1 cellular context compared by ENCODE assay signal in genomic region chr15:56732881-56733130, GRCh38.
TF ChIP-seq lines count a peak whose summit lies in the region.

No MANE protein-coding gene starts in this region.

TF ChIP-seq in K562, 482 proteins besides CTCF, POLR2A, EP300 and RAD21 (continued from another document):
- TF ChIP-seq, protein P1, sequence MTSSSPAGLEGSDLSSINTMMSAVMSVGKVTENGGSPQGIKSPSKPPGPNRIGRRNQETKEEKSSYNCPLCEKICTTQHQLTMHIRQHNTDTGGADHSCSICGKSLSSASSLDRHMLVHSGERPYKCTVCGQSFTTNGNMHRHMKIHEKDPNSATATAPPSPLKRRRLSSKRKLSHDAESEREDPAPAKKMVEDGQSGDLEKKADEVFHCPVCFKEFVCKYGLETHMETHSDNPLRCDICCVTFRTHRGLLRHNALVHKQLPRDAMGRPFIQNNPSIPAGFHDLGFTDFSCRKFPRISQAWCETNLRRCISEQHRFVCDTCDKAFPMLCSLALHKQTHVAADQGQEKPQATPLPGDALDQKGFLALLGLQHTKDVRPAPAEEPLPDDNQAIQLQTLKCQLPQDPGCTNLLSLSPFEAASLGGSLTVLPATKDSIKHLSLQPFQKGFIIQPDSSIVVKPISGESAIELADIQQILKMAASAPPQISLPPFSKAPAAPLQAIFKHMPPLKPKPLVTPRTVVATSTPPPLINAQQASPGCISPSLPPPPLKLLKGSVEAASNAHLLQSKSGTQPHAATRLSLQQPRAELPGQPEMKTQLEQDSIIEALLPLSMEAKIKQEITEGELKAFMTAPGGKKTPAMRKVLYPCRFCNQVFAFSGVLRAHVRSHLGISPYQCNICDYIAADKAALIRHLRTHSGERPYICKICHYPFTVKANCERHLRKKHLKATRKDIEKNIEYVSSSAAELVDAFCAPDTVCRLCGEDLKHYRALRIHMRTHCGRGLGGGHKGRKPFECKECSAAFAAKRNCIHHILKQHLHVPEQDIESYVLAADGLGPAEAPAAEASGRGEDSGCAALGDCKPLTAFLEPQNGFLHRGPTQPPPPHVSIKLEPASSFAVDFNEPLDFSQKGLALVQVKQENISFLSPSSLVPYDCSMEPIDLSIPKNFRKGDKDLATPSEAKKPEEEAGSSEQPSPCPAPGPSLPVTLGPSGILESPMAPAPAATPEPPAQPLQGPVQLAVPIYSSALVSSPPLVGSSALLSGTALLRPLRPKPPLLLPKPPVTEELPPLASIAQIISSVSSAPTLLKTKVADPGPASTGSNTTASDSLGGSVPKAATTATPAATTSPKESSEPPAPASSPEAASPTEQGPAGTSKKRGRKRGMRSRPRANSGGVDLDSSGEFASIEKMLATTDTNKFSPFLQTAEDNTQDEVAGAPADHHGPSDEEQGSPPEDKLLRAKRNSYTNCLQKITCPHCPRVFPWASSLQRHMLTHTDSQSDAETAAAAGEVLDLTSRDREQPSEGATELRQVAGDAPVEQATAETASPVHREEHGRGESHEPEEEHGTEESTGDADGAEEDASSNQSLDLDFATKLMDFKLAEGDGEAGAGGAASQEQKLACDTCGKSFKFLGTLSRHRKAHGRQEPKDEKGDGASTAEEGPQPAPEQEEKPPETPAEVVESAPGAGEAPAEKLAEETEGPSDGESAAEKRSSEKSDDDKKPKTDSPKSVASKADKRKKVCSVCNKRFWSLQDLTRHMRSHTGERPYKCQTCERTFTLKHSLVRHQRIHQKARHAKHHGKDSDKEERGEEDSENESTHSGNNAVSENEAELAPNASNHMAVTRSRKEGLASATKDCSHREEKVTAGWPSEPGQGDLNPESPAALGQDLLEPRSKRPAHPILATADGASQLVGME (CRISPR knock-in tag; IDR thresholded peaks at IDR 0.05): no peak
- no peak for TF ChIP-seq POLR2B (IDR thresholded peaks at IDR 0.05; ENCODE audit: low read depth, partially characterized antibody)
- peak; percentile 47; the same call in 1 of the 2 replicates for TF ChIP-seq ZBTB2 (IDR thresholded peaks at IDR 0.05)
- TF ChIP-seq, protein P2, sequence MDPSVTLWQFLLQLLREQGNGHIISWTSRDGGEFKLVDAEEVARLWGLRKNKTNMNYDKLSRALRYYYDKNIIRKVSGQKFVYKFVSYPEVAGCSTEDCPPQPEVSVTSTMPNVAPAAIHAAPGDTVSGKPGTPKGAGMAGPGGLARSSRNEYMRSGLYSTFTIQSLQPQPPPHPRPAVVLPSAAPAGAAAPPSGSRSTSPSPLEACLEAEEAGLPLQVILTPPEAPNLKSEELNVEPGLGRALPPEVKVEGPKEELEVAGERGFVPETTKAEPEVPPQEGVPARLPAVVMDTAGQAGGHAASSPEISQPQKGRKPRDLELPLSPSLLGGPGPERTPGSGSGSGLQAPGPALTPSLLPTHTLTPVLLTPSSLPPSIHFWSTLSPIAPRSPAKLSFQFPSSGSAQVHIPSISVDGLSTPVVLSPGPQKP (CRISPR knock-in tag; IDR thresholded peaks at IDR 0.05): no peak
- TF ChIP-seq, protein P3, sequence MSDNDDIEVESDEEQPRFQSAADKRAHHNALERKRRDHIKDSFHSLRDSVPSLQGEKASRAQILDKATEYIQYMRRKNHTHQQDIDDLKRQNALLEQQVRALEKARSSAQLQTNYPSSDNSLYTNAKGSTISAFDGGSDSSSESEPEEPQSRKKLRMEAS (CRISPR knock-in tag; IDR thresholded peaks at IDR 0.05): no peak
- 0 out of 2 replicates have a peak, but pooled peaks have one; percentile 26 for TF ChIP-seq E2F1 (CRISPR knock-in tag; IDR thresholded peaks at IDR 0.05)
- TF ChIP-seq MAFK (IDR thresholded peaks at IDR 0.05; ENCODE audit: low read length): peak; percentile 17; the same call in 1 of the 2 replicates
- no peak for TF ChIP-seq ZNF384 (IDR thresholded peaks at IDR 0.05; ENCODE audit: low read depth, low read length)
- TF ChIP-seq NR4A1 (CRISPR knock-in tag; IDR thresholded peaks at IDR 0.05): 0 out of 2 replicates have a peak, but pooled peaks have one; percentile 29
- TF ChIP-seq NR4A1 (tag; IDR thresholded peaks at IDR 0.05): no peak
- TF ChIP-seq ERF (CRISPR knock-in tag; IDR thresholded peaks at IDR 0.05): no peak
- TF ChIP-seq HES1 (IDR thresholded peaks at IDR 0.05; ENCODE audit: low read depth): 0 out of 2 replicates have a peak, but pooled peaks have one; percentile 17
- TF ChIP-seq, protein P4, sequence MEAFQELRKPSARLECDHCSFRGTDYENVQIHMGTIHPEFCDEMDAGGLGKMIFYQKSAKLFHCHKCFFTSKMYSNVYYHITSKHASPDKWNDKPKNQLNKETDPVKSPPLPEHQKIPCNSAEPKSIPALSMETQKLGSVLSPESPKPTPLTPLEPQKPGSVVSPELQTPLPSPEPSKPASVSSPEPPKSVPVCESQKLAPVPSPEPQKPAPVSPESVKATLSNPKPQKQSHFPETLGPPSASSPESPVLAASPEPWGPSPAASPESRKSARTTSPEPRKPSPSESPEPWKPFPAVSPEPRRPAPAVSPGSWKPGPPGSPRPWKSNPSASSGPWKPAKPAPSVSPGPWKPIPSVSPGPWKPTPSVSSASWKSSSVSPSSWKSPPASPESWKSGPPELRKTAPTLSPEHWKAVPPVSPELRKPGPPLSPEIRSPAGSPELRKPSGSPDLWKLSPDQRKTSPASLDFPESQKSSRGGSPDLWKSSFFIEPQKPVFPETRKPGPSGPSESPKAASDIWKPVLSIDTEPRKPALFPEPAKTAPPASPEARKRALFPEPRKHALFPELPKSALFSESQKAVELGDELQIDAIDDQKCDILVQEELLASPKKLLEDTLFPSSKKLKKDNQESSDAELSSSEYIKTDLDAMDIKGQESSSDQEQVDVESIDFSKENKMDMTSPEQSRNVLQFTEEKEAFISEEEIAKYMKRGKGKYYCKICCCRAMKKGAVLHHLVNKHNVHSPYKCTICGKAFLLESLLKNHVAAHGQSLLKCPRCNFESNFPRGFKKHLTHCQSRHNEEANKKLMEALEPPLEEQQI (IDR thresholded peaks at IDR 0.05): no peak
- 0 out of 2 replicates have a peak, but pooled peaks have one; percentile 20 for TF ChIP-seq ARID3B (CRISPR knock-in tag; IDR thresholded peaks at IDR 0.05; ENCODE audit: borderline replicate concordance)
- TF ChIP-seq TEAD2 (tag; IDR thresholded peaks at IDR 0.05): no peak
- no peak for TF ChIP-seq NCOA6 (IDR thresholded peaks at IDR 0.05)
- peak in 1 of 2 experiments; percentile 16; a peak in 1 of 4 replicates for TF ChIP-seq MLLT1 (IDR thresholded peaks at IDR 0.05)
- peak; percentile 36 for TF ChIP-seq PHF20 (IDR thresholded peaks at IDR 0.05; ENCODE audit: partially characterized antibody)
- no peak for TF ChIP-seq RNF219 (CRISPR knock-in tag; IDR thresholded peaks at IDR 0.05)
- TF ChIP-seq CEBPB (tag; IDR thresholded peaks at IDR 0.05): no peak
- no peak for TF ChIP-seq ZNF398 (CRISPR knock-in tag; IDR thresholded peaks at IDR 0.05)
- TF ChIP-seq, protein P5, sequence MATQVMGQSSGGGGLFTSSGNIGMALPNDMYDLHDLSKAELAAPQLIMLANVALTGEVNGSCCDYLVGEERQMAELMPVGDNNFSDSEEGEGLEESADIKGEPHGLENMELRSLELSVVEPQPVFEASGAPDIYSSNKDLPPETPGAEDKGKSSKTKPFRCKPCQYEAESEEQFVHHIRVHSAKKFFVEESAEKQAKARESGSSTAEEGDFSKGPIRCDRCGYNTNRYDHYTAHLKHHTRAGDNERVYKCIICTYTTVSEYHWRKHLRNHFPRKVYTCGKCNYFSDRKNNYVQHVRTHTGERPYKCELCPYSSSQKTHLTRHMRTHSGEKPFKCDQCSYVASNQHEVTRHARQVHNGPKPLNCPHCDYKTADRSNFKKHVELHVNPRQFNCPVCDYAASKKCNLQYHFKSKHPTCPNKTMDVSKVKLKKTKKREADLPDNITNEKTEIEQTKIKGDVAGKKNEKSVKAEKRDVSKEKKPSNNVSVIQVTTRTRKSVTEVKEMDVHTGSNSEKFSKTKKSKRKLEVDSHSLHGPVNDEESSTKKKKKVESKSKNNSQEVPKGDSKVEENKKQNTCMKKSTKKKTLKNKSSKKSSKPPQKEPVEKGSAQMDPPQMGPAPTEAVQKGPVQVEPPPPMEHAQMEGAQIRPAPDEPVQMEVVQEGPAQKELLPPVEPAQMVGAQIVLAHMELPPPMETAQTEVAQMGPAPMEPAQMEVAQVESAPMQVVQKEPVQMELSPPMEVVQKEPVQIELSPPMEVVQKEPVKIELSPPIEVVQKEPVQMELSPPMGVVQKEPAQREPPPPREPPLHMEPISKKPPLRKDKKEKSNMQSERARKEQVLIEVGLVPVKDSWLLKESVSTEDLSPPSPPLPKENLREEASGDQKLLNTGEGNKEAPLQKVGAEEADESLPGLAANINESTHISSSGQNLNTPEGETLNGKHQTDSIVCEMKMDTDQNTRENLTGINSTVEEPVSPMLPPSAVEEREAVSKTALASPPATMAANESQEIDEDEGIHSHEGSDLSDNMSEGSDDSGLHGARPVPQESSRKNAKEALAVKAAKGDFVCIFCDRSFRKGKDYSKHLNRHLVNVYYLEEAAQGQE (CRISPR knock-in tag; IDR thresholded peaks at IDR 0.05; ENCODE audit: low read depth): 0 out of 2 replicates have a peak, but pooled peaks have one; percentile 52
- no peak for TF ChIP-seq ZC3H11A (IDR thresholded peaks at IDR 0.05; ENCODE audit: low read depth, low read length)
- 0 out of 2 replicates have a peak, but pooled peaks have one; percentile 52 for TF ChIP-seq SUPT5H (IDR thresholded peaks at IDR 0.05)
- no peak for TF ChIP-seq JUND (IDR thresholded peaks at IDR 0.05; ENCODE audit: borderline replicate concordance, low read depth, low read length)
- TF ChIP-seq JUND (tag; IDR thresholded peaks at IDR 0.05; ENCODE audit: borderline replicate concordance, low read depth, low read length): 0 out of 3 replicates have a peak, but pooled peaks have one; percentile 3
